In genomic region chr3:184314363-184314699, GRCh38 we compare ENCODE assay signal across 8 cellular contexts. TPM values are rescaled to one million over a fixed set of nuclear protein-coding genes. Genes with fewer than 3 reads are reported as not detected.
DNase-seq lines count a peak whose midpoint lies in the region; ATAC-seq, FAIRE-seq and TF ChIP-seq lines count a peak whose summit lies in the region.

Gene EIF4G1, plus strand, starts transcription at chr3:184314606. Its CDS starts 1,191 bp downstream, at chr3:184315797.

- peak within 1 kb of the TSS; percentile 98 for H3K4me2 ChIP-seq in astrocyte (ENCODE audit: low read length)

- H3K4me1 ChIP-seq in astrocyte (ENCODE audit: insufficient read depth, low read length): peaks cover 21% of the 10 kb centered on the region

- H3K9ac ChIP-seq in astrocyte (ENCODE audit: low read length): peak within 1 kb of the TSS; percentile 99

- H4K20me1 ChIP-seq in astrocyte (ENCODE audit: insufficient read depth, low read length): peaks cover 42% of the 10 kb centered on the region

- peaks cover 5% of the 10 kb centered on the region for H3K36me3 Mint-ChIP-seq in astrocyte (ENCODE audit: low read depth, unreplicated experiment)

- peak within 1 kb of the TSS; percentile 49 for H2AFZ ChIP-seq in astrocyte (ENCODE audit: low read depth, low read length)

- no peak for TF ChIP-seq CTCF in astrocyte (IDR thresholded peaks at IDR 0.05; ENCODE audit: insufficient read depth, low read depth, low read length)

- DNase-seq in GM18507 (ENCODE audit: extremely low spot score, insufficient read length, low read depth) (peak; percentile 95), NCI-H2029 (lab: John Stamatoyannopoulos, UW) (peak; percentile 92), T-helper 22 cell (ENCODE audit: low read depth) (peak; percentile 88), astrocyte (ENCODE audit: low read depth) (peak; percentile 86), hepatic stellate cell (ENCODE audit: low spot score) (peak; percentile 96), retina (peak; percentile 91), OCI-M2 (lab: John Stamatoyannopoulos, UW; ENCODE audit: unreplicated experiment) (no peak)

- H3K79me2 ChIP-seq in astrocyte (ENCODE audit: insufficient read depth, low read length): peaks cover 47% of the 10 kb centered on the region

- H3K9me3 ChIP-seq in astrocyte (ENCODE audit: insufficient read depth, low read depth, low read length): no peaks in the 10 kb centered on the region

- H3K4me1 Mint-ChIP-seq in astrocyte (ENCODE audit: low read depth, unreplicated experiment): peaks cover 21% of the 10 kb centered on the region

- ATAC-seq in HG02973 (IDR thresholded peaks at IDR 0.05; ENCODE audit: unreplicated experiment): peak; percentile 78

- H3K27ac ChIP-seq in astrocyte (ENCODE audit: low read depth, low read length): peak within 1 kb of the TSS; percentile 84

- FAIRE-seq in GM18507 (lab: Jason Lieb, UNC) (peak; percentile 86), astrocyte (lab: Jason Lieb, UNC) (no peak)

- H3K4me3 Mint-ChIP-seq in astrocyte (ENCODE audit: unreplicated experiment): peak within 1 kb of the TSS; percentile 91

- H3K27ac Mint-ChIP-seq in astrocyte (ENCODE audit: unreplicated experiment): peak within 1 kb of the TSS; percentile 91

- H3K4me3 ChIP-seq in astrocyte (ENCODE audit: insufficient read depth, low read depth, low read length): peak within 1 kb of the TSS; percentile 97

- H3K27me3 Mint-ChIP-seq in astrocyte (ENCODE audit: low read depth, unreplicated experiment): no peaks in the 10 kb centered on the region

- peaks cover 12% of the 10 kb centered on the region for H3K36me3 ChIP-seq in astrocyte (ENCODE audit: insufficient read depth, low read length)

- no peaks in the 10 kb centered on the region for H3K9me3 Mint-ChIP-seq in astrocyte (ENCODE audit: unreplicated experiment)

- no peaks in the 10 kb centered on the region for H3K27me3 ChIP-seq in astrocyte (ENCODE audit: insufficient read depth, low read length)

RNA-seq across cellular contexts. Expression of gene EIF4G1, which starts in this region (rescaled TPM):
- total RNA-seq in astrocyte: 490 and 495 TPM in 2 replicates
